In genomic region chr3:115659861-115660260, GRCh38 we compare ENCODE assay signal across 14 cellular contexts. TPM values are rescaled to one million over a fixed set of nuclear protein-coding genes. Genes with fewer than 3 reads are reported as not detected.
DNase-seq lines count a peak whose midpoint lies in the region; ATAC-seq and TF ChIP-seq lines count a peak whose summit lies in the region.
"Had no signal": no experiment of that assay in that cellular context is flagged by ENCODE, and none has a peak within 500 bp of the region (broad histone marks: within the 10 kb centered on the region; RNA-seq: fewer than 3 reads in every experiment).

No MANE protein-coding gene starts in this region.

- DNase-seq in NAMALWA (ENCODE audit: low spot score) (peak; percentile 6), fibroblast of peridontal ligament (ENCODE audit: extremely low read depth) (peak; percentile 45), progenitor cell of endocrine pancreas (ENCODE audit: low spot score, unreplicated experiment) (no peak), NCI-H446 treated with DMSO at 0.1 percent for 48 hours (lab: John Stamatoyannopoulos, UW) (no peak), hepatic stellate cell (ENCODE audit: low spot score) (no peak)
- DNase-seq: activated CD4-positive, CD25-positive, alpha-beta regulatory T cell; NCI-H1436 treated with DMSO at 0.1 percent for 48 hours; NCI-H748 treated with DMSO at 0.1 percent for 48 hours; SIG-M5 had no signal

- no peak overlapping the region for H3K27ac Mint-ChIP-seq in progenitor cell of endocrine pancreas

- H3K27me3 ChIP-seq in BLaER1: no peaks in the 10 kb centered on the region

- H3K27ac ChIP-seq in BLaER1: peak overlapping the region; percentile 94

- H3K4me1 ChIP-seq in BLaER1: peaks cover 52% of the 10 kb centered on the region

- peaks cover 17% of the 10 kb centered on the region for H3K4me1 Mint-ChIP-seq in progenitor cell of endocrine pancreas (ENCODE audit: low read depth)

- no peaks in the 10 kb centered on the region for H4K20me1 ChIP-seq in BLaER1

- peaks cover 2% of the 10 kb centered on the region for H3K27me3 Mint-ChIP-seq in progenitor cell of endocrine pancreas

- ATAC-seq in HG03460 (IDR thresholded peaks at IDR 0.05; ENCODE audit: unreplicated experiment) (no peak), GM18873 (IDR thresholded peaks at IDR 0.05; ENCODE audit: low FRiP score, unreplicated experiment) (no peak)

- H3K4me3 ChIP-seq in BLaER1: no peak overlapping the region

- TF ChIP-seq CTCF in progenitor cell of endocrine pancreas (IDR thresholded peaks at IDR 0.05; ENCODE audit: unreplicated experiment): no peak

- H3K36me3 Mint-ChIP-seq in progenitor cell of endocrine pancreas (ENCODE audit: insufficient read depth): no peaks in the 10 kb centered on the region

- peak overlapping the region; percentile 56; the same call in 1 of the 2 replicates for H3K9ac ChIP-seq in BLaER1

- H3K9me3 ChIP-seq in BLaER1: no peaks in the 10 kb centered on the region

- no peaks in the 10 kb centered on the region for H3K9me3 Mint-ChIP-seq in progenitor cell of endocrine pancreas (ENCODE audit: low read depth)

- peak overlapping the region; percentile 37 for H3K4me3 Mint-ChIP-seq in progenitor cell of endocrine pancreas (ENCODE audit: low read depth)

- peak overlapping the region; percentile 89 for H3K4me2 ChIP-seq in BLaER1

- no peaks in the 10 kb centered on the region for H3K36me3 ChIP-seq in BLaER1

RNA-seq across cellular contexts. Expression of gene GAP43, which starts 36.6 kb away (rescaled TPM):
- 9.6 and 11.7 TPM in 2 replicates for total RNA-seq in progenitor cell of endocrine pancreas
- total RNA-seq: fibroblast of villous mesenchyme, HT-29 had no signal

Comparison
In these comparisons a context has a peak if more than half of its experiments do, and no peak if none do; other contexts are left out.
1. DNase-seq: peak in NAMALWA (single experiment) and fibroblast of peridontal ligament (single experiment); none in progenitor cell of endocrine pancreas (single experiment), NCI-H446 treated with DMSO at 0.1 percent for 48 hours (single experiment) and hepatic stellate cell (single experiment).